20 cellular contexts compared by ENCODE assay signal in genomic region chr2:96694279-96694678, GRCh38. TPM values are rescaled to one million over a fixed set of nuclear protein-coding genes. Genes with fewer than 3 reads are reported as not detected.
"Had no signal": no experiment of that assay in that cellular context is flagged by ENCODE, and none has a peak within 500 bp of the region (broad histone marks: within the 10 kb centered on the region; RNA-seq: fewer than 3 reads in every experiment).

No MANE protein-coding gene starts in this region.

- DNase-seq: Karpas-422, KG1, MG63, NCI-H1092 treated with DMSO at 0.1 percent for 48 hours, NCI-H1436, NCI-H187, NCI-H2029, NCI-H2081 treated with DMSO at 0.1 percent for 48 hours, NCI-H226, NCI-H446, NCI-H510A, NCI-H524 treated with DMSO at 0.1 percent for 48 hours, NCI-H69, NCI-H774, Right ventricle myocardium superior, RPMI8226, SIG-M5 had no signal

- H3K9me3 ChIP-seq: MG63, SJSA1 had no signal

- H3K4me3 ChIP-seq: MG63, SJSA1, SK-N-MC had no signal

- H3K4me1 ChIP-seq: SJSA1 had no signal

- H3K36me3 ChIP-seq: MG63, SJSA1 had no signal

- H3K27me3 ChIP-seq: MG63, SJSA1 had no signal

- H3K27ac ChIP-seq: HL-60, SJSA1, SK-N-MC had no signal

RNA-seq across cellular contexts. Expression of gene FER1L5, which starts 51.7 kb away (rescaled TPM):
- total RNA-seq: Right ventricle myocardium superior, SJSA1 had no signal
